ENCODE assay signal across 17 cellular contexts in the genomic region with DNA sequence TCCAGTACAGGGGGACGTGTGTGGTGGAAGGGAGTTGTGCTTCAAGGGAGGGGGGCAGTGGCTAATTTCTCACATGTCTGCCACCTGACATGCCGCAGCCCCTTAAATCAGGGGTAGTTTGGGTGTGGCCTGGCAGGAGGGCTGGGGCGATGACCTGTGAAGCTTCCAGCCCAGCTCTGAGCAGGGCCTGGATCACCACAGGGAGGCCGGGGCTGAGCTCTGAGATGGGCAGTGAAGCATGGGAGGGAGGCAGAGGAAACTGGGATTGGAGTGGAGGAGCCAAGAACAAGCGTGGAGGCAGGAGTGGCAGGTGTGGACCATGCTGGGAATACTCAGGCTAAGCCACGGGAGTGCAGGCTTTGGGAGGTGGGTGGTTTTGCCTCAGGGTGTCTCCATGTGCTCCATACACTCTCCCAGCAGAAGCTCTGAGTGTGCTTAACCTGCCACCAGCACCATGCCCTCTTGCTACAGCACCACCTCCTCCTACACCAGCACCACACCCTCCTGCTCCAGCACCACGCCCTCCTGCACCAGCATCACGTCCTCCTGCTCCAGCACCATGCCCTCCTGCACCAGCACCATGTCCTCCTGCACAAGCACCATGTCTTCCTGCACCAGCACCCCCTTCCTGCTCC.
A peak's percentile ranks its signal among the peaks of the same experiment; 100 is the strongest.
DNase-seq lines count a peak whose midpoint lies in the region; ATAC-seq and TF ChIP-seq lines count a peak whose summit lies in the region.
"Had no signal": no experiment of that assay in that cellular context is flagged by ENCODE, and none has a peak within 500 bp of the region (broad histone marks: within the 10 kb centered on the region; RNA-seq: fewer than 3 reads in every experiment).

No MANE protein-coding gene starts in this region.

- no peak overlapping the region for H4K91ac ChIP-seq in H9 (ENCODE audit: insufficient read length, low read depth, low read length)

- H2BK120ac ChIP-seq in H9 (ENCODE audit: low read depth, low read length, poor library complexity, severe bottlenecking) = no peak overlapping the region

- no peaks in the 10 kb centered on the region for H3K36me3 ChIP-seq in spleen
- H3K36me3 ChIP-seq in body of pancreas (replicated peaks in 1 of 2; ENCODE audit: insufficient read depth in 1 of 2, low read depth in 2 of 2) = no peaks in the 10 kb centered on the region
- H3K36me3 ChIP-seq: BLaER1 had no signal

- whole genome bisulfite sequencing in H9 (ENCODE audit: extremely low coverage, insufficient read length, low lambda C conversion rate) = no CpG with 5 or more reads among the region's 8 CpGs
- 76 to 88% (median 85%) methylated on average over 8 of the region's 8 CpGs for WGBS in spleen, 5 donors
- 74 to 79% methylated on average over 8 of the region's 8 CpGs for WGBS in body of pancreas, 2 donors

- H3K9me3 Mint-ChIP-seq in H9 (peaks cover 17 to 29% of the 10 kb centered on the region in 2 experiments; a peak in 4 of 5 replicates), endothelial cell (ENCODE audit: unreplicated experiment) (peaks cover 3% of the 10 kb centered on the region)

- H4K8ac ChIP-seq in H9 (replicated peaks; ENCODE audit: insufficient read length, low read depth, low read length) = peak overlapping the region; percentile 45

- H3K4me1 Mint-ChIP-seq in H9 = peaks cover 0 to 10% of the 10 kb centered on the region in 2 experiments; a peak in 2 of 4 replicates
- H3K4me1 Mint-ChIP-seq in endothelial cell (ENCODE audit: unreplicated experiment) = peaks cover 8% of the 10 kb centered on the region
- H3K4me1 Mint-ChIP-seq: CD8-positive, alpha-beta memory T cell had no signal

- H3K36me3 Mint-ChIP-seq in H9 (ENCODE audit: insufficient read depth in 1 of 3, low read depth in 3 of 3) = peaks cover 0 to 9% (median 6%) of the 10 kb centered on the region in 3 experiments; a peak in 4 of 7 replicates
- peaks cover 20% of the 10 kb centered on the region for H3K36me3 Mint-ChIP-seq in endothelial cell (ENCODE audit: low read depth, unreplicated experiment)
- H3K36me3 Mint-ChIP-seq: CD8-positive, alpha-beta memory T cell had no signal

- H3K27me3 Mint-ChIP-seq in H9 (ENCODE audit: low read depth) (peaks cover 29% of the 10 kb centered on the region), endothelial cell (ENCODE audit: unreplicated experiment) (peaks cover 18% of the 10 kb centered on the region)

- no peak overlapping the region for H2BK12ac ChIP-seq in H9 (ENCODE audit: insufficient read length, low read depth, low read length)

- no peaks in the 10 kb centered on the region for H4K20me1 ChIP-seq in H9 (ENCODE audit: control insufficient read depth, insufficient read depth, insufficient read length)
- H4K20me1 ChIP-seq: BLaER1 had no signal

- H3K4ac ChIP-seq in H9 (ENCODE audit: low read depth, low read length) = no peak overlapping the region

- no peak overlapping the region for H3K9ac ChIP-seq in H9 (ENCODE audit: extremely low read depth, insufficient read length, low read length)
- H3K9ac ChIP-seq: BLaER1 had no signal

- DNase-seq in H9 (no peak), endothelial cell (ENCODE audit: low spot score) (no peak), mesenteric fat pad (ENCODE audit: low spot score) (peak; percentile 80), spleen (peak; percentile 64), body of pancreas (no peak)
- no peak for DNase-seq in effector CD4-positive, alpha-beta T cell
- DNase-seq: 8988T; AML-193; Calu3; CD8-positive, alpha-beta memory T cell; DMS 273 treated with DMSO at 0.1 percent for 48 hours; DMS79; GOT3; HCEC 1CT; IMR-90 had no signal

- H3K18ac ChIP-seq in H9 (ENCODE audit: insufficient read length, low read depth, low read length) = no peak overlapping the region

- H3K27me3 ChIP-seq in H9 (ENCODE audit: insufficient read depth, low read length) (no peaks in the 10 kb centered on the region; the same call in 1 of the 2 replicates), spleen (replicated peaks in 1 of 7) (no peaks in the 10 kb centered on the region), body of pancreas (no peaks in the 10 kb centered on the region)
- H3K27me3 ChIP-seq: BLaER1 had no signal

- H2BK15ac ChIP-seq in H9 (ENCODE audit: low read depth, low read length) = no peak overlapping the region

- no peak overlapping the region for H3K4me3 Mint-ChIP-seq in H9
- H3K4me3 Mint-ChIP-seq in endothelial cell (ENCODE audit: unreplicated experiment) = peak overlapping the region; percentile 68
- H3K4me3 Mint-ChIP-seq: CD8-positive, alpha-beta memory T cell had no signal

- H3T11ph ChIP-seq in H9 (ENCODE audit: low read length) = no peak overlapping the region

- H3K27ac ChIP-seq in H9 (ENCODE audit: insufficient read length, low read depth, low read length) (no peak overlapping the region), spleen (no peak overlapping the region), body of pancreas (no peak overlapping the region)
- H3K27ac ChIP-seq: BLaER1 had no signal

- H3K14ac ChIP-seq in H9 (ENCODE audit: insufficient read depth, low read length) = no peak overlapping the region; the same call in 1 of the 2 replicates

- no peak overlapping the region for H3K4me2 ChIP-seq in H9 (ENCODE audit: insufficient read depth, insufficient read length, low read length)
- H3K4me2 ChIP-seq: BLaER1 had no signal

- no peak overlapping the region for H2AFZ ChIP-seq in H9 (ENCODE audit: low read length)

- H4K5ac ChIP-seq in H9 (ENCODE audit: insufficient read length, low read depth, low read length) = no peak overlapping the region

- H3K27ac Mint-ChIP-seq in H9 = no peak overlapping the region
- no peak overlapping the region for H3K27ac Mint-ChIP-seq in endothelial cell (ENCODE audit: unreplicated experiment)
- H3K27ac Mint-ChIP-seq: CD8-positive, alpha-beta memory T cell had no signal

- no peaks in the 10 kb centered on the region for H3K23me2 ChIP-seq in H9 (ENCODE audit: insufficient read length, low read depth, low read length, poor library complexity, severe bottlenecking)

- no peak overlapping the region for H2AK5ac ChIP-seq in H9 (ENCODE audit: insufficient read length, low read length)

- H3K9me3 ChIP-seq in H9 (ENCODE audit: control insufficient read depth, low read depth, low read length) (no peaks in the 10 kb centered on the region), spleen (peaks cover 0 to 48% (median 30%) of the 10 kb centered on the region in 8 donors), body of pancreas (peaks cover 0 to 4% (median 0%) of the 10 kb centered on the region in 3 donors)

- no peaks in the 10 kb centered on the region for H3K4me1 ChIP-seq in H9 (ENCODE audit: insufficient read depth, low read length)
- peaks cover 0 to 6% (median 0%) of the 10 kb centered on the region in 6 donors for H3K4me1 ChIP-seq in spleen
- H3K4me1 ChIP-seq in body of pancreas = peaks cover 11% of the 10 kb centered on the region

- intact Hi-C loops in spleen (cut with DNase I; ENCODE audit: low total_unique reads) (no loop called here), body of pancreas (cut with DNase I) (no loop called here)

- H3K79me2 ChIP-seq in H9 (ENCODE audit: insufficient read depth, low read length) = no peaks in the 10 kb centered on the region

- H3K4me3 ChIP-seq in spleen (no peak overlapping the region), body of pancreas (no peak overlapping the region)
- H3K4me3 ChIP-seq: BLaER1 had no signal

- TF ChIP-seq CTCF in H9 (conservative IDR thresholded peaks at IDR 0.05) (no peak), endothelial cell (IDR thresholded peaks at IDR 0.05; ENCODE audit: unreplicated experiment) (no peak), spleen (IDR thresholded peaks at IDR 0.05 in 8 of 11, conservative IDR thresholded peaks at IDR 0.05 in 3 of 11) (no peak), body of pancreas (IDR thresholded peaks at IDR 0.05) (no peak)

- H3K23ac ChIP-seq in H9 (ENCODE audit: insufficient read length, low read depth, low read length) = no peak overlapping the region

- no peak overlapping the region for H2BK5ac ChIP-seq in H9 (ENCODE audit: insufficient read length, low read length)

- no peak overlapping the region for H3K56ac ChIP-seq in H9 (ENCODE audit: insufficient read length, low read depth, low read length)

- H2BK20ac ChIP-seq in H9 (ENCODE audit: low read depth, low read length, poor library complexity, severe bottlenecking) = no peak overlapping the region

- TF ChIP-seq POLR2A in spleen (IDR thresholded peaks at IDR 0.05) = no peak
- TF ChIP-seq POLR2A in body of pancreas (IDR thresholded peaks at IDR 0.05) = no peak

- ATAC-seq in GM18858 (IDR thresholded peaks at IDR 0.05; ENCODE audit: unreplicated experiment) = no peak
- no peak for ATAC-seq in body of pancreas

- no peaks in the 10 kb centered on the region for H3K79me1 ChIP-seq in H9 (ENCODE audit: insufficient read depth, low read depth, low read length, poor library complexity, severe bottlenecking)

Comparison
In these comparisons a context has a peak if more than half of its experiments do, and no peak if none do; other contexts are left out.
1. DNase-seq: peak in mesenteric fat pad (single experiment) and spleen (single experiment); none in H9 (single experiment), endothelial cell (single experiment), body of pancreas (0 of 4) and effector CD4-positive, alpha-beta T cell (single experiment).